ENCODE assay signal across 8 cellular contexts in genomic region chr6:30719356-30719755, GRCh38. TPM values are rescaled to one million over a fixed set of nuclear protein-coding genes. Genes with fewer than 3 reads are reported as not detected.
A peak's percentile ranks its signal among the peaks of the same experiment; 100 is the strongest.
DNase-seq lines count a peak whose midpoint lies in the region; ATAC-seq and TF ChIP-seq lines count a peak whose summit lies in the region.

No MANE protein-coding gene starts in this region.

- peaks cover 40% of the 10 kb centered on the region for H3K36me3 ChIP-seq in BLaER1
- H3K36me3 ChIP-seq in KMS-11 (ENCODE audit: insufficient read depth): peaks cover 23% of the 10 kb centered on the region; the same call in 1 of the 2 replicates

- H3K4me1 ChIP-seq in BLaER1 (peaks cover 61% of the 10 kb centered on the region), KMS-11 (ENCODE audit: low read depth, poor library complexity, severe bottlenecking) (peaks cover 62% of the 10 kb centered on the region)

- ATAC-seq in naive thymus-derived CD8-positive, alpha-beta T cell: no peak
- ATAC-seq in HG03571 (IDR thresholded peaks at IDR 0.05; ENCODE audit: unreplicated experiment): no peak

- no peak for TF ChIP-seq CTCF in KMS-11 (conservative IDR thresholded peaks at IDR 0.05; ENCODE audit: low read depth, low read length)

- H3K27ac ChIP-seq in BLaER1 (peak overlapping the region; percentile 98), KMS-11 (peak overlapping the region; percentile 96), caudate nucleus (ENCODE audit: low read depth, low read length) (peak overlapping the region; percentile 92)

- no peak for DNase-seq in caudate nucleus (lab: John Stamatoyannopoulos, UW)
- no peak for DNase-seq in naive thymus-derived CD8-positive, alpha-beta T cell
- no peak for DNase-seq in HCEC 1CT
- no peak for DNase-seq in NOMO-1 treated with dmso at 0.1 percent for 144 hours (lab: John Stamatoyannopoulos, UW; ENCODE audit: unreplicated experiment)
- no peak for DNase-seq in ecto neural progenitor cell (ENCODE audit: low spot score)

- peak overlapping the region; percentile 82 to 99 (median 96) for H3K27ac Mint-ChIP-seq in naive thymus-derived CD8-positive, alpha-beta T cell

- H3K4me3 ChIP-seq in BLaER1 (peak overlapping the region; percentile 94), KMS-11 (IDR thresholded peaks at IDR 0.05; ENCODE audit: insufficient read depth, low read depth, low read length) (no peak overlapping the region)

- H3K9me3 ChIP-seq in BLaER1: no peaks in the 10 kb centered on the region

- H3K9ac ChIP-seq in BLaER1 (peak overlapping the region; percentile 100), KMS-11 (peak overlapping the region; percentile 99; the same call in 1 of the 2 replicates)

- peaks cover 0 to 35% (median 16%) of the 10 kb centered on the region in 3 donors for H3K36me3 Mint-ChIP-seq in naive thymus-derived CD8-positive, alpha-beta T cell

- peak overlapping the region; percentile 87 to 99 (median 98) for H3K4me3 Mint-ChIP-seq in naive thymus-derived CD8-positive, alpha-beta T cell

- H3K4me1 Mint-ChIP-seq in naive thymus-derived CD8-positive, alpha-beta T cell: peaks cover 38 to 73% (median 67%) of the 10 kb centered on the region in 4 donors

- H2AFZ ChIP-seq in KMS-11 (ENCODE audit: low read depth): peak overlapping the region; percentile 24; the same call in 1 of the 2 replicates

- H4K20me1 ChIP-seq in BLaER1 (peaks cover 31% of the 10 kb centered on the region), KMS-11 (ENCODE audit: insufficient read depth) (peaks cover 29% of the 10 kb centered on the region)

- no peaks in the 10 kb centered on the region for H3K27me3 Mint-ChIP-seq in naive thymus-derived CD8-positive, alpha-beta T cell

- H3K27me3 ChIP-seq in BLaER1 (no peaks in the 10 kb centered on the region), KMS-11 (ENCODE audit: insufficient read depth, low read depth) (no peaks in the 10 kb centered on the region)

- POLR2A ChIA-PET in naive thymus-derived CD8-positive, alpha-beta T cell (lab: Charles Lee): interaction anchor here (0.9 to 14.3 kb wide), 6 partner anchors 11 to 228 kb away, joined by 3 to 594 read pairs (median 27); partner anchors contain the start of genes DHX16, MRPS18B, NRM and PPP1R10

- H3K4me2 ChIP-seq in BLaER1 (peak overlapping the region; percentile 89), KMS-11 (peak overlapping the region; percentile 85)

- H3K9me3 Mint-ChIP-seq in naive thymus-derived CD8-positive, alpha-beta T cell: no peaks in the 10 kb centered on the region

- peaks cover 50% of the 10 kb centered on the region for H3K79me2 ChIP-seq in KMS-11 (ENCODE audit: insufficient read depth, low read depth)

RNA-seq across cellular contexts. Expression of gene TUBB, which starts 0.8 kb away (rescaled TPM):
- total RNA-seq in naive thymus-derived CD8-positive, alpha-beta T cell: 100 to 1,000 TPM; 171 to 187 TPM
- polyA plus RNA-seq in naive thymus-derived CD8-positive, alpha-beta T cell: 100 to 1,000 TPM in 1 of 3 donors, 10 to 100 TPM in 2; 79.2 to 116 (median 83.3) TPM

RNA-seq across cellular contexts. Expression of gene MDC1, which starts 2.3 kb away (rescaled TPM):
- total RNA-seq in naive thymus-derived CD8-positive, alpha-beta T cell: 10 to 100 TPM; 50.8 to 54.9 TPM
- 1 to 10 TPM; 1.3 to 6.3 (median 2.8) TPM for polyA plus RNA-seq in naive thymus-derived CD8-positive, alpha-beta T cell

RNA-seq across cellular contexts. Expression of gene FLOT1, which starts 23.1 kb away (rescaled TPM):
- total RNA-seq in naive thymus-derived CD8-positive, alpha-beta T cell: 10 to 100 TPM; 74.1 to 79.8 TPM
- 10 to 100 TPM; 76.0 to 98.4 (median 78.4) TPM for polyA plus RNA-seq in naive thymus-derived CD8-positive, alpha-beta T cell

RNA-seq across cellular contexts. Expression of gene IER3, which starts 25.0 kb away (rescaled TPM):
- total RNA-seq in naive thymus-derived CD8-positive, alpha-beta T cell: 10 to 100 TPM; 16.0 to 17.0 TPM
- 1 to 10 TPM in 2 of 3 donors, under 1 TPM in 1; 0.58 to 1.8 (median 1.5) TPM for polyA plus RNA-seq in naive thymus-derived CD8-positive, alpha-beta T cell

RNA-seq across cellular contexts. Expression of gene NRM, which starts 28.6 kb away (rescaled TPM):
- 1 to 10 TPM; 2.4 TPM for total RNA-seq in naive thymus-derived CD8-positive, alpha-beta T cell
- polyA plus RNA-seq in naive thymus-derived CD8-positive, alpha-beta T cell: 1 to 10 TPM; 3.7 to 5.4 (median 5.4) TPM
